31 cellular contexts compared by ENCODE assay signal in genomic region chr3:128071771-128072453, GRCh38. TPM values are rescaled to one million over a fixed set of nuclear protein-coding genes. Genes with fewer than 3 reads are reported as not detected.
DNase-seq lines count a peak whose midpoint lies in the region; ATAC-seq, FAIRE-seq and TF ChIP-seq lines count a peak whose summit lies in the region.
"Had no signal": no experiment of that assay in that cellular context is flagged by ENCODE, and none has a peak within 500 bp of the region (broad histone marks: within the 10 kb centered on the region; RNA-seq: fewer than 3 reads in every experiment).

No MANE protein-coding gene starts in this region.

- TF ChIP-seq CTCF in astrocyte (IDR thresholded peaks at IDR 0.05; ENCODE audit: insufficient read depth, low read depth, low read length) (no peak), liver (IDR thresholded peaks at IDR 0.05; ENCODE audit: low read depth, low read length, missing input control) (no peak), upper lobe of right lung (IDR thresholded peaks at IDR 0.05) (no peak), esophagus squamous epithelium (IDR thresholded peaks at IDR 0.05) (no peak)

- peaks cover 2% of the 10 kb centered on the region for H3K27me3 Mint-ChIP-seq in activated T-cell treated with anti-CD3 and anti-CD28 coated beads, Interleukin-2, amount 50 U/mL, for 24 hours
- H3K27me3 Mint-ChIP-seq in astrocyte (ENCODE audit: low read depth, unreplicated experiment): no peaks in the 10 kb centered on the region
- H3K27me3 Mint-ChIP-seq: activated CD4-positive, alpha-beta T cell treated with anti-CD3 and anti-CD28 coated beads, Interleukin-2, amount 10 ng/mL, durations not matched to agents 24 days and 14 days; naive thymus-derived CD8-positive, alpha-beta T cell had no signal

- ATAC-seq in upper lobe of right lung: no peak
- ATAC-seq: CD8-positive, alpha-beta T cell; gastrocnemius medialis; lower lobe of right lung; naive thymus-derived CD8-positive, alpha-beta T cell; Panc1 had no signal

- no peak overlapping the region for H3K4me3 Mint-ChIP-seq in activated T-cell treated with anti-CD3 and anti-CD28 coated beads, Interleukin-2, amount 50 U/mL, for 24 hours
- no peak overlapping the region for H3K4me3 Mint-ChIP-seq in astrocyte (ENCODE audit: unreplicated experiment)
- H3K4me3 Mint-ChIP-seq: activated CD4-positive, alpha-beta T cell treated with anti-CD3 and anti-CD28 coated beads, Interleukin-2, amount 10 ng/mL, durations not matched to agents 24 days and 14 days; CD8-positive, alpha-beta T cell; naive thymus-derived CD8-positive, alpha-beta T cell had no signal

- H3K4me3 ChIP-seq in astrocyte (ENCODE audit: insufficient read depth, low read depth, low read length) (no peak overlapping the region), liver (ENCODE audit: low read depth in 1 of 3, low read length in 3 of 3) (no peak overlapping the region), upper lobe of right lung (no peak overlapping the region), esophagus squamous epithelium (no peak overlapping the region), SJCRH30 (no peak overlapping the region)
- H3K4me3 ChIP-seq: gastrocnemius medialis, lower lobe of right lung, suprapubic skin had no signal

- H3K27ac ChIP-seq in astrocyte (ENCODE audit: low read depth, low read length) (no peak overlapping the region), liver (ENCODE audit: low read depth in 1 of 2, low read length in 2 of 2) (peak overlapping the region; percentile 42 to 66), upper lobe of right lung (no peak overlapping the region), esophagus squamous epithelium (no peak overlapping the region), SJCRH30 (no peak overlapping the region)
- H3K27ac ChIP-seq: lower lobe of right lung, suprapubic skin had no signal

- H3K79me2 ChIP-seq in astrocyte (ENCODE audit: insufficient read depth, low read length): peaks cover 57% of the 10 kb centered on the region

- H3K4me1 ChIP-seq in astrocyte (ENCODE audit: insufficient read depth, low read length) (peaks cover 18% of the 10 kb centered on the region), liver (ENCODE audit: control insufficient read depth in 4 of 4, insufficient read depth in 4 of 4, low read length in 3 of 4) (peaks cover 8 to 83% (median 68%) of the 10 kb centered on the region in 4 donors), upper lobe of right lung (peaks cover 18% of the 10 kb centered on the region), esophagus squamous epithelium (peaks cover 13 to 37% (median 19%) of the 10 kb centered on the region in 3 donors), SJCRH30 (no peaks in the 10 kb centered on the region)

- no peak for TF ChIP-seq POLR2A in esophagus squamous epithelium (IDR thresholded peaks at IDR 0.05)

- H3K36me3 Mint-ChIP-seq in activated T-cell treated with anti-CD3 and anti-CD28 coated beads, Interleukin-2, amount 50 U/mL, for 24 hours (ENCODE audit: low read depth): peaks cover 76% of the 10 kb centered on the region
- peaks cover 23% of the 10 kb centered on the region for H3K36me3 Mint-ChIP-seq in astrocyte (ENCODE audit: low read depth, unreplicated experiment)

- intact Hi-C loops in upper lobe of right lung (cut with DNase I): no loop called here
- intact Hi-C loops in esophagus squamous epithelium (cut with DNase I): no loop called here

- H3K9ac ChIP-seq in astrocyte (ENCODE audit: low read length): no peak overlapping the region
- no peak overlapping the region for H3K9ac ChIP-seq in liver (ENCODE audit: low read depth in 1 of 2, low read length in 2 of 2)

- H3K9me3 ChIP-seq in astrocyte (ENCODE audit: insufficient read depth, low read depth, low read length) (no peaks in the 10 kb centered on the region), liver (ENCODE audit: control insufficient read depth in 4 of 4, low read length in 3 of 4) (no peaks in the 10 kb centered on the region), upper lobe of right lung (no peaks in the 10 kb centered on the region), esophagus squamous epithelium (no peaks in the 10 kb centered on the region), SJCRH30 (replicated peaks) (no peaks in the 10 kb centered on the region)
- H3K9me3 ChIP-seq: gastrocnemius medialis, lower lobe of right lung, suprapubic skin had no signal

- peaks cover 21% of the 10 kb centered on the region for H3K4me1 Mint-ChIP-seq in activated T-cell treated with anti-CD3 and anti-CD28 coated beads, Interleukin-2, amount 50 U/mL, for 24 hours (ENCODE audit: low read depth)
- peaks cover 2% of the 10 kb centered on the region for H3K4me1 Mint-ChIP-seq in astrocyte (ENCODE audit: low read depth, unreplicated experiment)

- peak overlapping the region; percentile 64 for H3K27ac Mint-ChIP-seq in activated T-cell treated with anti-CD3 and anti-CD28 coated beads, Interleukin-2, amount 50 U/mL, for 24 hours
- H3K27ac Mint-ChIP-seq in astrocyte (ENCODE audit: unreplicated experiment): peak overlapping the region; percentile 26
- H3K27ac Mint-ChIP-seq: activated CD4-positive, alpha-beta T cell treated with anti-CD3 and anti-CD28 coated beads, Interleukin-2, amount 10 ng/mL, durations not matched to agents 24 days and 14 days; CD8-positive, alpha-beta T cell had no signal

- H3K36me3 ChIP-seq in astrocyte (ENCODE audit: insufficient read depth, low read length) (peaks cover 51% of the 10 kb centered on the region), liver (ENCODE audit: control insufficient read depth in 4 of 4, insufficient read depth in 3 of 4, low read depth in 1 of 4, low read length in 3 of 4) (peaks cover 21 to 48% (median 37%) of the 10 kb centered on the region in 4 donors), upper lobe of right lung (peaks cover 62% of the 10 kb centered on the region), esophagus squamous epithelium (peaks cover 32 to 68% (median 43%) of the 10 kb centered on the region in 3 donors), SJCRH30 (peaks cover 62% of the 10 kb centered on the region)

- H4K20me1 ChIP-seq in astrocyte (ENCODE audit: insufficient read depth, low read length): peaks cover 82% of the 10 kb centered on the region

- no peak overlapping the region for H3K4me2 ChIP-seq in astrocyte (ENCODE audit: low read length)

- no peak for TF ChIP-seq RAD21 in liver (IDR thresholded peaks at IDR 0.05)

- H3K9me3 Mint-ChIP-seq in activated T-cell treated with anti-CD3 and anti-CD28 coated beads, Interleukin-2, amount 50 U/mL, for 24 hours: no peaks in the 10 kb centered on the region
- H3K9me3 Mint-ChIP-seq in astrocyte (ENCODE audit: unreplicated experiment): no peaks in the 10 kb centered on the region
- H3K9me3 Mint-ChIP-seq: activated CD4-positive, alpha-beta T cell treated with anti-CD3 and anti-CD28 coated beads, Interleukin-2, amount 10 ng/mL, durations not matched to agents 24 days and 14 days; CD8-positive, alpha-beta T cell; naive thymus-derived CD8-positive, alpha-beta T cell had no signal

- H3K27me3 ChIP-seq in astrocyte (ENCODE audit: insufficient read depth, low read length) (no peaks in the 10 kb centered on the region), liver (ENCODE audit: control insufficient read depth in 4 of 4, insufficient read depth in 4 of 4, low read length in 3 of 4) (no peaks in the 10 kb centered on the region), upper lobe of right lung (no peaks in the 10 kb centered on the region), esophagus squamous epithelium (no peaks in the 10 kb centered on the region), SJCRH30 (no peaks in the 10 kb centered on the region)
- H3K27me3 ChIP-seq: gastrocnemius medialis, suprapubic skin had no signal

- no peak for DNase-seq in activated T-cell treated with anti-CD3 and anti-CD28 coated beads, Interleukin-2, amount 50 U/mL, for 24 hours
- no peak for DNase-seq in activated T-cell treated with anti-CD3 and anti-CD28 coated beads, Interleukin-2, amount 50 U/mL, for 1 hour
- no peak for DNase-seq in astrocyte (ENCODE audit: low read depth)
- DNase-seq in upper lobe of right lung: peak; percentile 61
- no peak for DNase-seq in esophagus squamous epithelium (lab: John Stamatoyannopoulos, UW)
- no peak for DNase-seq in amygdala (lab: John Stamatoyannopoulos, UW)
- DNase-seq in SJCRH30: no peak
- DNase-seq: activated CD4-positive, alpha-beta T cell treated with anti-CD3 and anti-CD28 coated beads, Interleukin-2, amount 10 ng/mL, durations not matched to agents 24 days and 14 days; activated CD8-positive, alpha-beta memory T cell treated with anti-CD3 and anti-CD28 coated beads for 24 hours; activated T-cell treated with anti-CD3 and anti-CD28 coated beads, Interleukin-2, amount 50 U/mL, for 48 hours; caudate nucleus; dermis blood vessel endothelial cell; EL; gastrocnemius medialis; lower lobe of right lung; naive thymus-derived CD8-positive, alpha-beta T cell; NCI-H446; NCI-H748 treated with DMSO at 0.1 percent for 48 hours; occipital lobe; SHP77 treated with DMSO at 0.1 percent for 48 hours; stimulated activated naive CD4-positive, alpha-beta T cell; T-helper 9 cell; WERI-Rb-1 had no signal

- no peak overlapping the region for H2AFZ ChIP-seq in astrocyte (ENCODE audit: low read depth, low read length)

- 86% methylated on average over 11 of the region's 11 CpGs for WGBS in liver
- WGBS in esophagus squamous epithelium, 2 donors: 88% methylated on average over 5 of the region's 11 CpGs; no CpG with 5 or more reads in 1 of the 2 donors

- FAIRE-seq in astrocyte (lab: Jason Lieb, UNC): no peak
- FAIRE-seq: endometrium, GM19239, H1, urothelium cell line had no signal

RNA-seq across cellular contexts. Expression of gene SEC61A1, which starts 19.7 kb away (rescaled TPM):
- total RNA-seq in astrocyte (400 and 432 TPM in 2 replicates), liver (100 to 1,000 TPM in 1 of 2 donors, 10 to 100 TPM in 1; 80.4 to 295 TPM), upper lobe of right lung (183 TPM), esophagus squamous epithelium (100 to 1,000 TPM in 3 of 4 donors, 10 to 100 TPM in 1; 99.9 to 183 (median 124) TPM)
- 100 to 1,000 TPM in 1 of 2 donors, 10 to 100 TPM in 1; 90.8 to 203 TPM for polyA plus RNA-seq in liver
- total RNA-seq in SJCRH30 (2014; rRNA removed; shearing (Covaris generic)): 148 TPM in 2 replicates

RNA-seq across cellular contexts. Expression of gene RUVBL1, which starts 51.7 kb away (rescaled TPM):
- total RNA-seq in astrocyte (39.7 and 43.0 TPM in 2 replicates), liver (10 to 100 TPM; 13.9 to 23.1 TPM), upper lobe of right lung (17.0 TPM), esophagus squamous epithelium (10 to 100 TPM; 17.6 to 50.4 (median 34.3) TPM)
- polyA plus RNA-seq in liver: 10 to 100 TPM; 13.3 to 13.9 TPM
- total RNA-seq in SJCRH30 (2014; rRNA removed; shearing (Covaris generic)): 133 and 135 TPM in 2 replicates

Comparison
In these comparisons a context has a peak if more than half of its experiments do, and no peak if none do; other contexts are left out.
1. H3K27ac ChIP-seq: peak in liver (2 of 2); none in astrocyte (single experiment), upper lobe of right lung (single experiment), esophagus squamous epithelium (0 of 4) and SJCRH30 (single experiment).